In genomic region chr1:59692591-59692990, GRCh38 we compare ENCODE assay signal across 9 cellular contexts.
DNase-seq lines count a peak whose midpoint lies in the region; ATAC-seq and TF ChIP-seq lines count a peak whose summit lies in the region.
"Had no signal": no experiment of that assay in that cellular context is flagged by ENCODE, and none has a peak within 500 bp of the region (broad histone marks: within the 10 kb centered on the region; RNA-seq: fewer than 3 reads in every experiment).

No MANE protein-coding gene starts in this region.

- H3K4me3 ChIP-seq in skeletal muscle cell (ENCODE audit: low read depth, low read length), result no peak overlapping the region

- H3K4me1 Mint-ChIP-seq in Calu3 (ENCODE audit: low read depth, unreplicated experiment), result peaks cover 12% of the 10 kb centered on the region
- H3K4me1 Mint-ChIP-seq in effector memory CD8-positive, alpha-beta T cell (ENCODE audit: low read depth in 2 of 2), result peaks cover 4 to 13% of the 10 kb centered on the region in 2 donors

- H3K27me3 Mint-ChIP-seq in Calu3 (ENCODE audit: unreplicated experiment), result no peaks in the 10 kb centered on the region
- no peaks in the 10 kb centered on the region for H3K27me3 Mint-ChIP-seq in effector memory CD8-positive, alpha-beta T cell

- CTCF ChIA-PET in Calu3 (lab: Charles Lee), result interaction anchor here (0.7 kb wide), 1 partner anchor 21 kb away, joined by 6 read pairs; no protein-coding TSS in a partner anchor

- no peaks in the 10 kb centered on the region for H3K36me3 Mint-ChIP-seq in Calu3 (ENCODE audit: insufficient read depth, unreplicated experiment)
- no peaks in the 10 kb centered on the region for H3K36me3 Mint-ChIP-seq in effector memory CD8-positive, alpha-beta T cell (ENCODE audit: insufficient read depth)

- ATAC-seq in HG03280 (IDR thresholded peaks at IDR 0.05; ENCODE audit: unreplicated experiment), result no peak
- ATAC-seq in effector memory CD8-positive, alpha-beta T cell (replicated peaks), result no peak
- ATAC-seq: esophagus mucosa had no signal

- BruUV-seq in Calu3 (replicated peaks; lab: Mats Ljungman, UMichigan), result no TSS peak

- DNase-seq in H4 (ENCODE audit: low spot score), result peak; percentile 89
- peak; percentile 46 for DNase-seq in NCI-H226
- DNase-seq in brain pericyte (ENCODE audit: low read depth, low spot score), result peak; percentile 67
- peak; percentile 85 for DNase-seq in skeletal muscle cell (ENCODE audit: low read depth)
- no peak for DNase-seq in Calu3
- no peak for DNase-seq in activated effector memory CD4-positive, alpha-beta T cell treated with Interleukin-2 at 50 U/mL for 16 hours
- no peak for DNase-seq in effector memory CD8-positive, alpha-beta T cell

- intact Hi-C loops in Calu3 (cut with micrococcal nuclease; ENCODE audit: unreplicated experiment), result no loop called here

- H3K27ac Mint-ChIP-seq in Calu3 (ENCODE audit: unreplicated experiment), result no peak overlapping the region
- H3K27ac Mint-ChIP-seq in effector memory CD8-positive, alpha-beta T cell, result no peak overlapping the region

- no peak for TF ChIP-seq CTCF in Calu3 (IDR thresholded peaks at IDR 0.05; ENCODE audit: unreplicated experiment)

- no peak overlapping the region for H3K4me3 Mint-ChIP-seq in Calu3 (ENCODE audit: low read depth, unreplicated experiment)
- H3K4me3 Mint-ChIP-seq in effector memory CD8-positive, alpha-beta T cell, result no peak overlapping the region

- H3K9me3 Mint-ChIP-seq in Calu3 (ENCODE audit: low read depth, unreplicated experiment), result peaks cover 4% of the 10 kb centered on the region
- no peaks in the 10 kb centered on the region for H3K9me3 Mint-ChIP-seq in effector memory CD8-positive, alpha-beta T cell

Comparison
In these comparisons a context has a peak if more than half of its experiments do, and no peak if none do; other contexts are left out.
1. DNase-seq: peak in H4 (single experiment), NCI-H226 (single experiment), brain pericyte (single experiment) and skeletal muscle cell (single experiment); none in Calu3 (single experiment), activated effector memory CD4-positive, alpha-beta T cell treated with Interleukin-2 at 50 U/mL for 16 hours (single experiment) and effector memory CD8-positive, alpha-beta T cell (0 of 3).